ENCODE assay signal across 11 cellular contexts in genomic region chr1:51044834-51045233, GRCh38. TPM values are rescaled to one million over a fixed set of nuclear protein-coding genes. Genes with fewer than 3 reads are reported as not detected.
A peak's percentile ranks its signal among the peaks of the same experiment; 100 is the strongest.
DNase-seq lines count a peak whose midpoint lies in the region; ATAC-seq, FAIRE-seq and TF ChIP-seq lines count a peak whose summit lies in the region.
"Had no signal": no experiment of that assay in that cellular context is flagged by ENCODE, and none has a peak within 500 bp of the region (broad histone marks: within the 10 kb centered on the region; RNA-seq: fewer than 3 reads in every experiment).

No MANE protein-coding gene starts in this region.

- peaks cover 0 to 8% (median 1%) of the 10 kb centered on the region in 7 donors for H3K9me3 Mint-ChIP-seq in CD4-positive, CD25-positive, alpha-beta regulatory T cell
- H3K9me3 Mint-ChIP-seq in H9, result peaks cover 0 to 2% of the 10 kb centered on the region in 2 experiments; a peak in 2 of 5 replicates
- peaks cover 3% of the 10 kb centered on the region for H3K9me3 Mint-ChIP-seq in activated CD4-positive, alpha-beta memory T cell treated with anti-CD3 and anti-CD28 coated beads, Interleukin-2, amount 10 ng/mL, durations not matched to agents 7 days and 5 days

- POLR2A ChIA-PET in HEK293T (lab: Yijun Ruan, JAX), result no interaction called here
- POLR2A ChIA-PET in activated CD4-positive, alpha-beta memory T cell treated with anti-CD3 and anti-CD28 coated beads, Interleukin-2, amount 10 ng/mL, durations not matched to agents 7 days and 5 days (lab: Charles Lee), result no interaction called here

- H3K4me1 Mint-ChIP-seq in CD4-positive, CD25-positive, alpha-beta regulatory T cell, result peaks cover 0 to 4% (median 0%) of the 10 kb centered on the region in 4 donors
- H3K4me1 Mint-ChIP-seq in H9, result no peaks in the 10 kb centered on the region
- H3K4me1 Mint-ChIP-seq in activated CD4-positive, alpha-beta memory T cell treated with anti-CD3 and anti-CD28 coated beads, Interleukin-2, amount 10 ng/mL, durations not matched to agents 7 days and 5 days, result no peaks in the 10 kb centered on the region

- no peak overlapping the region for H2AK5ac ChIP-seq in H9 (ENCODE audit: insufficient read length, low read length)

- no peak overlapping the region for H3K14ac ChIP-seq in H9 (ENCODE audit: insufficient read depth, low read length)

- no peaks in the 10 kb centered on the region for H3K36me3 ChIP-seq in CD4-positive, CD25-positive, alpha-beta regulatory T cell (ENCODE audit: control insufficient read depth, insufficient read depth, low read length)
- H3K36me3 ChIP-seq: SJSA1 had no signal

- peak; percentile 55 for FAIRE-seq in islet of Langerhans (lab: Jason Lieb, UNC)

- no peak overlapping the region for H4K8ac ChIP-seq in H9 (replicated peaks; ENCODE audit: insufficient read length, low read depth, low read length)

- H2AFZ ChIP-seq in H9 (ENCODE audit: low read length), result no peak overlapping the region

- no peaks in the 10 kb centered on the region for H3K79me1 ChIP-seq in H9 (ENCODE audit: insufficient read depth, low read depth, low read length, poor library complexity, severe bottlenecking)

- no peak overlapping the region for H3K4me2 ChIP-seq in H9 (ENCODE audit: insufficient read depth, insufficient read length, low read length)

- H3K27me3 ChIP-seq in CD4-positive, CD25-positive, alpha-beta regulatory T cell (ENCODE audit: control insufficient read depth, insufficient read depth, low read length), result no peaks in the 10 kb centered on the region
- H3K27me3 ChIP-seq in H9 (ENCODE audit: insufficient read depth, low read length), result no peaks in the 10 kb centered on the region
- H3K27me3 ChIP-seq: SJSA1 had no signal

- no peak overlapping the region for H3K18ac ChIP-seq in H9 (ENCODE audit: insufficient read length, low read depth, low read length)

- no peak overlapping the region for H2BK20ac ChIP-seq in H9 (ENCODE audit: low read depth, low read length, poor library complexity, severe bottlenecking)

- H4K91ac ChIP-seq in H9 (ENCODE audit: insufficient read length, low read depth, low read length), result no peak overlapping the region

- no peak overlapping the region for H2BK5ac ChIP-seq in H9 (ENCODE audit: insufficient read length, low read length)

- no peaks in the 10 kb centered on the region for H3K9me3 ChIP-seq in CD4-positive, CD25-positive, alpha-beta regulatory T cell (ENCODE audit: control insufficient read depth in 2 of 2, low read length in 2 of 2)
- H3K9me3 ChIP-seq in H9 (ENCODE audit: control insufficient read depth, low read depth, low read length), result no peaks in the 10 kb centered on the region
- H3K9me3 ChIP-seq: SJSA1 had no signal

- H3K56ac ChIP-seq in H9 (ENCODE audit: insufficient read length, low read depth, low read length), result no peak overlapping the region

- H3K4me1 ChIP-seq in CD4-positive, CD25-positive, alpha-beta regulatory T cell (ENCODE audit: control insufficient read depth, insufficient read depth, low read length, poor library complexity, severe bottlenecking), result no peaks in the 10 kb centered on the region
- H3K4me1 ChIP-seq in H9 (ENCODE audit: insufficient read depth, low read length), result no peaks in the 10 kb centered on the region
- H3K4me1 ChIP-seq: SJSA1 had no signal

- H3K4me3 ChIP-seq in CD4-positive, CD25-positive, alpha-beta regulatory T cell (ENCODE audit: low read depth, low read length), result no peak overlapping the region
- H3K4me3 ChIP-seq: SJSA1 had no signal

- 0 out of 3 replicates have a peak, but pooled peaks have one; percentile 14 for TF ChIP-seq CTCF in H9 (conservative IDR thresholded peaks at IDR 0.05)

- H2BK120ac ChIP-seq in H9 (ENCODE audit: low read depth, low read length, poor library complexity, severe bottlenecking), result no peak overlapping the region

- H3K4me3 Mint-ChIP-seq in CD4-positive, CD25-positive, alpha-beta regulatory T cell, result no peak overlapping the region
- H3K4me3 Mint-ChIP-seq in H9, result no peak overlapping the region
- no peak overlapping the region for H3K4me3 Mint-ChIP-seq in activated CD4-positive, alpha-beta memory T cell treated with anti-CD3 and anti-CD28 coated beads, Interleukin-2, amount 10 ng/mL, durations not matched to agents 7 days and 5 days

- no peak overlapping the region for H3K9ac ChIP-seq in H9 (ENCODE audit: extremely low read depth, insufficient read length, low read length)

- H2BK12ac ChIP-seq in H9 (ENCODE audit: insufficient read length, low read depth, low read length), result no peak overlapping the region

- H3K36me3 Mint-ChIP-seq in CD4-positive, CD25-positive, alpha-beta regulatory T cell, result no peaks in the 10 kb centered on the region
- H3K36me3 Mint-ChIP-seq in H9 (ENCODE audit: insufficient read depth in 1 of 3, low read depth in 3 of 3), result no peaks in the 10 kb centered on the region
- H3K36me3 Mint-ChIP-seq in activated CD4-positive, alpha-beta memory T cell treated with anti-CD3 and anti-CD28 coated beads, Interleukin-2, amount 10 ng/mL, durations not matched to agents 7 days and 5 days (ENCODE audit: low read depth), result no peaks in the 10 kb centered on the region

- CTCF ChIA-PET in HEK293T (lab: Yijun Ruan, JAX), result no interaction called here
- CTCF ChIA-PET in activated CD4-positive, alpha-beta memory T cell treated with anti-CD3 and anti-CD28 coated beads, Interleukin-2, amount 10 ng/mL, durations not matched to agents 7 days and 5 days (lab: Charles Lee), result no interaction called here

- no peak for ATAC-seq in CD4-positive, CD25-positive, alpha-beta regulatory T cell (ENCODE audit: low read depth in 2 of 2)

- no peak overlapping the region for H3K27ac Mint-ChIP-seq in CD4-positive, CD25-positive, alpha-beta regulatory T cell
- no peak overlapping the region for H3K27ac Mint-ChIP-seq in H9
- no peak overlapping the region for H3K27ac Mint-ChIP-seq in activated CD4-positive, alpha-beta memory T cell treated with anti-CD3 and anti-CD28 coated beads, Interleukin-2, amount 10 ng/mL, durations not matched to agents 7 days and 5 days

- peaks cover 29% of the 10 kb centered on the region for H3K27me3 Mint-ChIP-seq in CD4-positive, CD25-positive, alpha-beta regulatory T cell
- H3K27me3 Mint-ChIP-seq in H9 (ENCODE audit: low read depth), result peaks cover 5% of the 10 kb centered on the region
- H3K27me3 Mint-ChIP-seq in activated CD4-positive, alpha-beta memory T cell treated with anti-CD3 and anti-CD28 coated beads, Interleukin-2, amount 10 ng/mL, durations not matched to agents 7 days and 5 days, result peaks cover 8% of the 10 kb centered on the region

- WGBS in H9 (ENCODE audit: extremely low coverage, insufficient read length, low lambda C conversion rate), result no CpG with 5 or more reads among the region's 4 CpGs

- no peaks in the 10 kb centered on the region for H4K20me1 ChIP-seq in H9 (ENCODE audit: control insufficient read depth, insufficient read depth, insufficient read length)

- H2BK15ac ChIP-seq in H9 (ENCODE audit: low read depth, low read length), result no peak overlapping the region

- no peak overlapping the region for H3K27ac ChIP-seq in CD4-positive, CD25-positive, alpha-beta regulatory T cell (ENCODE audit: insufficient read depth, low read length, poor library complexity, severe bottlenecking)
- no peak overlapping the region for H3K27ac ChIP-seq in H9 (ENCODE audit: insufficient read length, low read depth, low read length)
- H3K27ac ChIP-seq: SJSA1 had no signal

- H3K4ac ChIP-seq in H9 (ENCODE audit: low read depth, low read length), result no peak overlapping the region

- no peak overlapping the region for H3K23ac ChIP-seq in H9 (ENCODE audit: insufficient read length, low read depth, low read length)

- H4K5ac ChIP-seq in H9 (ENCODE audit: insufficient read length, low read depth, low read length), result no peak overlapping the region

- H3K23me2 ChIP-seq in H9 (ENCODE audit: insufficient read length, low read depth, low read length, poor library complexity, severe bottlenecking), result no peaks in the 10 kb centered on the region

- DNase-seq in CD4-positive, CD25-positive, alpha-beta regulatory T cell, result peak in 2 of 3 donors; percentile 0 to 6
- DNase-seq in H9 (no peak), SW480 (ENCODE audit: low spot score) (peak; percentile 29), HEK293T (ENCODE audit: extremely low spot score) (no peak)
- DNase-seq in activated CD4-positive, alpha-beta T cell treated with anti-CD3 and anti-CD28 coated beads, Interleukin-2, amount 50 U/mL, for 48 hours, result no peak
- DNase-seq in activated CD4-positive, alpha-beta memory T cell treated with anti-CD3 and anti-CD28 coated beads, Interleukin-2, amount 10 ng/mL, durations not matched to agents 7 days and 5 days, result no peak
- DNase-seq in activated T-cell treated with anti-CD3 and anti-CD28 coated beads, Interleukin-2, amount 50 U/mL, for 1 hour, result no peak
- DNase-seq: GOT3 had no signal

- no peaks in the 10 kb centered on the region for H3K79me2 ChIP-seq in H9 (ENCODE audit: insufficient read depth, low read length)

- no peak overlapping the region for H3T11ph ChIP-seq in H9 (ENCODE audit: low read length)

TF ChIP-seq in HEK293T, 16 proteins besides CTCF, POLR2A, EP300 and RAD21 (continues in another document):
- TF ChIP-seq BHLHE40 (IDR thresholded peaks at IDR 0.05; ENCODE audit: borderline replicate concordance) (no peak), CTBP1 (IDR thresholded peaks at IDR 0.05; ENCODE audit: borderline replicate concordance) (no peak), LEF1 (IDR thresholded peaks at IDR 0.05; ENCODE audit: borderline replicate concordance) (no peak), FOXA1 (IDR thresholded peaks at IDR 0.05) (no peak), FOXK2 (IDR thresholded peaks at IDR 0.05) (no peak), FOXM1 (IDR thresholded peaks at IDR 0.05; ENCODE audit: borderline replicate concordance) (no peak), SP1 (IDR thresholded peaks at IDR 0.05) (no peak), PKNOX1 (IDR thresholded peaks at IDR 0.05) (no peak), SUZ12 (IDR thresholded peaks at IDR 0.05) (no peak), ARNT (IDR thresholded peaks at IDR 0.05) (no peak), ZNF384 (IDR thresholded peaks at IDR 0.05) (no peak), ELF4 (IDR thresholded peaks at IDR 0.05) (no peak), NFRKB (IDR thresholded peaks at IDR 0.05) (no peak), HDGF (IDR thresholded peaks at IDR 0.05; ENCODE audit: borderline replicate concordance) (no peak)

RNA-seq across cellular contexts. Expression of gene C1orf185, which starts 57.2 kb away (rescaled TPM):
- not detected for total RNA-seq in CD4-positive, CD25-positive, alpha-beta regulatory T cell
- not detected for polyA plus RNA-seq in CD4-positive, CD25-positive, alpha-beta regulatory T cell
- total RNA-seq in H9 (2021), result not detected in 2 replicates
- total RNA-seq in activated CD4-positive, alpha-beta memory T cell treated with anti-CD3 and anti-CD28 coated beads, Interleukin-2, amount 10 ng/mL, durations not matched to agents 7 days and 5 days, result not detected
- total RNA-seq: fibroblast of lung, SJSA1 had no signal
- polyA plus RNA-seq: fibroblast of lung had no signal

Comparison
In these comparisons a context has a peak if more than half of its experiments do, and no peak if none do; other contexts are left out.
1. DNase-seq: peak in CD4-positive, CD25-positive, alpha-beta regulatory T cell (2 of 3) and SW480 (single experiment); none in H9 (single experiment), HEK293T (single experiment), activated CD4-positive, alpha-beta T cell treated with anti-CD3 and anti-CD28 coated beads, Interleukin-2, amount 50 U/mL, for 48 hours (0 of 2), activated CD4-positive, alpha-beta memory T cell treated with anti-CD3 and anti-CD28 coated beads, Interleukin-2, amount 10 ng/mL, durations not matched to agents 7 days and 5 days (single experiment) and activated T-cell treated with anti-CD3 and anti-CD28 coated beads, Interleukin-2, amount 50 U/mL, for 1 hour (single experiment).